Comparison of ENCODE assay signal across 1 cellular context in genomic region chr7:98617960-98618418, GRCh38.
TF ChIP-seq lines count a peak whose summit lies in the region.

No MANE protein-coding gene starts in this region.

TF ChIP-seq in HEK293, 187 proteins besides CTCF, POLR2A, EP300 and RAD21 (continued from another document and continues in another):
- TF ChIP-seq ZNF544 (tag by site-specific recombination; IDR thresholded peaks at IDR 0.05) (no peak), ZNF701 (tag by site-specific recombination; IDR thresholded peaks at IDR 0.05) (no peak), IKZF3 (tag by site-specific recombination; IDR thresholded peaks at IDR 0.05) (no peak), ZNF19 (tag by site-specific recombination; IDR thresholded peaks at IDR 0.05; ENCODE audit: low read depth) (no peak), ZNF174 (tag by site-specific recombination; IDR thresholded peaks at IDR 0.05) (no peak), ZFP3 (tag by site-specific recombination; IDR thresholded peaks at IDR 0.05; ENCODE audit: low read depth) (no peak), GLIS2 (tag by site-specific recombination; IDR thresholded peaks at IDR 0.05) (peak; percentile 67), ZFP37 (tag by site-specific recombination; IDR thresholded peaks at IDR 0.05) (no peak), ZNF10 (tag by site-specific recombination; IDR thresholded peaks at IDR 0.05) (no peak), REPIN1 (tag by site-specific recombination; IDR thresholded peaks at IDR 0.05; ENCODE audit: low read depth) (no peak), SALL2 (tag by site-specific recombination; IDR thresholded peaks at IDR 0.05; ENCODE audit: borderline replicate concordance) (no peak), ZNF48 (tag by site-specific recombination; IDR thresholded peaks at IDR 0.05) (no peak), ZNF658 (tag by site-specific recombination; IDR thresholded peaks at IDR 0.05) (no peak), ZNF621 (tag by site-specific recombination; IDR thresholded peaks at IDR 0.05) (no peak), ZNF558 (tag by site-specific recombination; IDR thresholded peaks at IDR 0.05) (no peak), ZNF433 (tag by site-specific recombination; IDR thresholded peaks at IDR 0.05; ENCODE audit: low read depth) (no peak), ZSCAN5A (tag by site-specific recombination; IDR thresholded peaks at IDR 0.05) (no peak), KLF1 (tag by site-specific recombination; IDR thresholded peaks at IDR 0.05) (no peak), HOXD13 (CRISPR knock-in tag; IDR thresholded peaks at IDR 0.05; ENCODE audit: borderline replicate concordance) (no peak), ZFHX2 (tag by site-specific recombination; conservative IDR thresholded peaks at IDR 0.05) (peak; percentile 86), SETDB1 (IDR thresholded peaks at IDR 0.05; ENCODE audit: insufficient read length, low read length) (no peak), ZNF747 (tag by site-specific recombination; IDR thresholded peaks at IDR 0.05) (no peak), ZNF221 (tag by site-specific recombination; IDR thresholded peaks at IDR 0.05; ENCODE audit: borderline replicate concordance) (no peak), BCL11B (tag by site-specific recombination; IDR thresholded peaks at IDR 0.05; ENCODE audit: low read depth) (no peak), ZNF416 (tag by site-specific recombination; IDR thresholded peaks at IDR 0.05) (no peak), OSR2 (tag by site-specific recombination; IDR thresholded peaks at IDR 0.05) (no peak), ZNF404 (tag by site-specific recombination; IDR thresholded peaks at IDR 0.05) (no peak), ZNF521 (tag by site-specific recombination; IDR thresholded peaks at IDR 0.05) (no peak), ZNF585B (tag by site-specific recombination; IDR thresholded peaks at IDR 0.05) (no peak), ZNF654 (tag by site-specific recombination; IDR thresholded peaks at IDR 0.05; ENCODE audit: low read depth) (no peak), ZNF610 (tag by site-specific recombination; IDR thresholded peaks at IDR 0.05; ENCODE audit: borderline replicate concordance) (no peak), ZBTB17 (tag by site-specific recombination; IDR thresholded peaks at IDR 0.05) (no peak), ZNF146 (tag by site-specific recombination; IDR thresholded peaks at IDR 0.05) (no peak), PRDM4 (tag by site-specific recombination; IDR thresholded peaks at IDR 0.05) (no peak), ZNF311 (tag by site-specific recombination; IDR thresholded peaks at IDR 0.05; ENCODE audit: borderline replicate concordance) (no peak), ATF2 (tag by site-specific recombination; IDR thresholded peaks at IDR 0.05; ENCODE audit: low read depth) (no peak), SP7 (tag by site-specific recombination; IDR thresholded peaks at IDR 0.05) (no peak), EGR2 (tag by site-specific recombination; IDR thresholded peaks at IDR 0.05; ENCODE audit: low read depth) (peak; percentile 76), ZNF302 (tag by site-specific recombination; IDR thresholded peaks at IDR 0.05; ENCODE audit: low read depth) (no peak), KLF9 (tag by site-specific recombination; IDR thresholded peaks at IDR 0.05; ENCODE audit: low read depth) (0 out of 2 replicates have a peak, but pooled peaks have one; percentile 21), ZNF510 (tag by site-specific recombination; IDR thresholded peaks at IDR 0.05; ENCODE audit: insufficient replicate concordance) (no peak), ZNF626 (tag by site-specific recombination; IDR thresholded peaks at IDR 0.05) (no peak), ZNF354C (tag by site-specific recombination; IDR thresholded peaks at IDR 0.05; ENCODE audit: borderline replicate concordance, low read depth) (no peak), GLIS1 (tag by site-specific recombination; IDR thresholded peaks at IDR 0.05) (0 out of 2 replicates have a peak, but pooled peaks have one; percentile 35), ZFP69B (tag by site-specific recombination; IDR thresholded peaks at IDR 0.05) (no peak), TRIM28 (IDR thresholded peaks at IDR 0.05; ENCODE audit: borderline replicate concordance, low read length) (no peak), RBAK (tag by site-specific recombination; IDR thresholded peaks at IDR 0.05) (no peak), ZNF501 (tag by site-specific recombination; IDR thresholded peaks at IDR 0.05) (0 out of 2 replicates have a peak, but pooled peaks have one; percentile 39), ZNF292 (tag by site-specific recombination; IDR thresholded peaks at IDR 0.05; ENCODE audit: borderline replicate concordance, low read depth) (no peak), YY1 (tag by site-specific recombination; IDR thresholded peaks at IDR 0.05) (no peak), ZNF37A (tag by site-specific recombination; IDR thresholded peaks at IDR 0.05) (no peak), HOXA7 (CRISPR knock-in tag; IDR thresholded peaks at IDR 0.05; ENCODE audit: borderline replicate concordance) (no peak)
- TF ChIP-seq, protein P1, sequence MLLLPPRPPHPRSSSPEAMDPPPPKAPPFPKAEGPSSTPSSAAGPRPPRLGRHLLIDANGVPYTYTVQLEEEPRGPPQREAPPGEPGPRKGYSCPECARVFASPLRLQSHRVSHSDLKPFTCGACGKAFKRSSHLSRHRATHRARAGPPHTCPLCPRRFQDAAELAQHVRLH (tag by site-specific recombination; IDR thresholded peaks at IDR 0.05), result no peak
- TF ChIP-seq, protein P2, sequence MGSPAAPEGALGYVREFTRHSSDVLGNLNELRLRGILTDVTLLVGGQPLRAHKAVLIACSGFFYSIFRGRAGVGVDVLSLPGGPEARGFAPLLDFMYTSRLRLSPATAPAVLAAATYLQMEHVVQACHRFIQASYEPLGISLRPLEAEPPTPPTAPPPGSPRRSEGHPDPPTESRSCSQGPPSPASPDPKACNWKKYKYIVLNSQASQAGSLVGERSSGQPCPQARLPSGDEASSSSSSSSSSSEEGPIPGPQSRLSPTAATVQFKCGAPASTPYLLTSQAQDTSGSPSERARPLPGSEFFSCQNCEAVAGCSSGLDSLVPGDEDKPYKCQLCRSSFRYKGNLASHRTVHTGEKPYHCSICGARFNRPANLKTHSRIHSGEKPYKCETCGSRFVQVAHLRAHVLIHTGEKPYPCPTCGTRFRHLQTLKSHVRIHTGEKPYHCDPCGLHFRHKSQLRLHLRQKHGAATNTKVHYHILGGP (tag by site-specific recombination; IDR thresholded peaks at IDR 0.05), result no peak
- TF ChIP-seq, protein P3, sequence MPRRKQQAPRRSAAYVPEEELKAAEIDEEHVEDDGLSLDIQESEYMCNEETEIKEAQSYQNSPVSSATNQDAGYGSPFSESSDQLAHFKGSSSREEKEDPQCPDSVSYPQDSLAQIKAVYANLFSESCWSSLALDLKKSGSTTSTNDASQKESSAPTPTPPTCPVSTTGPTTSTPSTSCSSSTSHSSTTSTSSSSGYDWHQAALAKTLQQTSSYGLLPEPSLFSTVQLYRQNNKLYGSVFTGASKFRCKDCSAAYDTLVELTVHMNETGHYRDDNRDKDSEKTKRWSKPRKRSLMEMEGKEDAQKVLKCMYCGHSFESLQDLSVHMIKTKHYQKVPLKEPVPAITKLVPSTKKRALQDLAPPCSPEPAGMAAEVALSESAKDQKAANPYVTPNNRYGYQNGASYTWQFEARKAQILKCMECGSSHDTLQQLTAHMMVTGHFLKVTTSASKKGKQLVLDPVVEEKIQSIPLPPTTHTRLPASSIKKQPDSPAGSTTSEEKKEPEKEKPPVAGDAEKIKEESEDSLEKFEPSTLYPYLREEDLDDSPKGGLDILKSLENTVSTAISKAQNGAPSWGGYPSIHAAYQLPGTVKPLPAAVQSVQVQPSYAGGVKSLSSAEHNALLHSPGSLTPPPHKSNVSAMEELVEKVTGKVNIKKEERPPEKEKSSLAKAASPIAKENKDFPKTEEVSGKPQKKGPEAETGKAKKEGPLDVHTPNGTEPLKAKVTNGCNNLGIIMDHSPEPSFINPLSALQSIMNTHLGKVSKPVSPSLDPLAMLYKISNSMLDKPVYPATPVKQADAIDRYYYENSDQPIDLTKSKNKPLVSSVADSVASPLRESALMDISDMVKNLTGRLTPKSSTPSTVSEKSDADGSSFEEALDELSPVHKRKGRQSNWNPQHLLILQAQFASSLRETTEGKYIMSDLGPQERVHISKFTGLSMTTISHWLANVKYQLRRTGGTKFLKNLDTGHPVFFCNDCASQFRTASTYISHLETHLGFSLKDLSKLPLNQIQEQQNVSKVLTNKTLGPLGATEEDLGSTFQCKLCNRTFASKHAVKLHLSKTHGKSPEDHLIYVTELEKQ (tag by site-specific recombination; IDR thresholded peaks at IDR 0.05; ENCODE audit: borderline replicate concordance), result no peak
- TF ChIP-seq, protein P4, sequence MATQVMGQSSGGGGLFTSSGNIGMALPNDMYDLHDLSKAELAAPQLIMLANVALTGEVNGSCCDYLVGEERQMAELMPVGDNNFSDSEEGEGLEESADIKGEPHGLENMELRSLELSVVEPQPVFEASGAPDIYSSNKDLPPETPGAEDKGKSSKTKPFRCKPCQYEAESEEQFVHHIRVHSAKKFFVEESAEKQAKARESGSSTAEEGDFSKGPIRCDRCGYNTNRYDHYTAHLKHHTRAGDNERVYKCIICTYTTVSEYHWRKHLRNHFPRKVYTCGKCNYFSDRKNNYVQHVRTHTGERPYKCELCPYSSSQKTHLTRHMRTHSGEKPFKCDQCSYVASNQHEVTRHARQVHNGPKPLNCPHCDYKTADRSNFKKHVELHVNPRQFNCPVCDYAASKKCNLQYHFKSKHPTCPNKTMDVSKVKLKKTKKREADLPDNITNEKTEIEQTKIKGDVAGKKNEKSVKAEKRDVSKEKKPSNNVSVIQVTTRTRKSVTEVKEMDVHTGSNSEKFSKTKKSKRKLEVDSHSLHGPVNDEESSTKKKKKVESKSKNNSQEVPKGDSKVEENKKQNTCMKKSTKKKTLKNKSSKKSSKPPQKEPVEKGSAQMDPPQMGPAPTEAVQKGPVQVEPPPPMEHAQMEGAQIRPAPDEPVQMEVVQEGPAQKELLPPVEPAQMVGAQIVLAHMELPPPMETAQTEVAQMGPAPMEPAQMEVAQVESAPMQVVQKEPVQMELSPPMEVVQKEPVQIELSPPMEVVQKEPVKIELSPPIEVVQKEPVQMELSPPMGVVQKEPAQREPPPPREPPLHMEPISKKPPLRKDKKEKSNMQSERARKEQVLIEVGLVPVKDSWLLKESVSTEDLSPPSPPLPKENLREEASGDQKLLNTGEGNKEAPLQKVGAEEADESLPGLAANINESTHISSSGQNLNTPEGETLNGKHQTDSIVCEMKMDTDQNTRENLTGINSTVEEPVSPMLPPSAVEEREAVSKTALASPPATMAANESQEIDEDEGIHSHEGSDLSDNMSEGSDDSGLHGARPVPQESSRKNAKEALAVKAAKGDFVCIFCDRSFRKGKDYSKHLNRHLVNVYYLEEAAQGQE (tag by site-specific recombination; IDR thresholded peaks at IDR 0.05), result no peak
- TF ChIP-seq, protein P5, sequence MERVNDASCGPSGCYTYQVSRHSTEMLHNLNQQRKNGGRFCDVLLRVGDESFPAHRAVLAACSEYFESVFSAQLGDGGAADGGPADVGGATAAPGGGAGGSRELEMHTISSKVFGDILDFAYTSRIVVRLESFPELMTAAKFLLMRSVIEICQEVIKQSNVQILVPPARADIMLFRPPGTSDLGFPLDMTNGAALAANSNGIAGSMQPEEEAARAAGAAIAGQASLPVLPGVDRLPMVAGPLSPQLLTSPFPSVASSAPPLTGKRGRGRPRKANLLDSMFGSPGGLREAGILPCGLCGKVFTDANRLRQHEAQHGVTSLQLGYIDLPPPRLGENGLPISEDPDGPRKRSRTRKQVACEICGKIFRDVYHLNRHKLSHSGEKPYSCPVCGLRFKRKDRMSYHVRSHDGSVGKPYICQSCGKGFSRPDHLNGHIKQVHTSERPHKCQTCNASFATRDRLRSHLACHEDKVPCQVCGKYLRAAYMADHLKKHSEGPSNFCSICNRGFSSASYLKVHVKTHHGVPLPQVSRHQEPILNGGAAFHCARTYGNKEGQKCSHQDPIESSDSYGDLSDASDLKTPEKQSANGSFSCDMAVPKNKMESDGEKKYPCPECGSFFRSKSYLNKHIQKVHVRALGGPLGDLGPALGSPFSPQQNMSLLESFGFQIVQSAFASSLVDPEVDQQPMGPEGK (tag by site-specific recombination; IDR thresholded peaks at IDR 0.05), result peak; percentile 58; the same call in 1 of the 2 replicates
